8 cellular contexts compared by ENCODE assay signal in genomic region chr19:35030257-35031071, GRCh38. TPM values are rescaled to one million over a fixed set of nuclear protein-coding genes. Genes with fewer than 3 reads are reported as not detected.
DNase-seq lines count a peak whose midpoint lies in the region; ATAC-seq, FAIRE-seq and TF ChIP-seq lines count a peak whose summit lies in the region.

SCN1B (plus strand) TSS chr19:35030470; CDS start chr19:35030821, 351 bp downstream.

- H3K9me3 ChIP-seq in right atrium auricular region (no peaks in the 10 kb centered on the region), vagina (no peaks in the 10 kb centered on the region)

- intact Hi-C loops in vagina (cut with DNase I) = no loop called here

- TF ChIP-seq CTCF in right atrium auricular region (IDR thresholded peaks at IDR 0.05) (no peak), vagina (IDR thresholded peaks at IDR 0.05) (no peak)

- no peak for ATAC-seq in GM21723 (IDR thresholded peaks at IDR 0.05; ENCODE audit: unreplicated experiment)

- peak within 1 kb of the TSS; percentile 72 to 93 for H3K27ac ChIP-seq in right atrium auricular region
- no peak within 1 kb of the TSS for H3K27ac ChIP-seq in rectal smooth muscle tissue (ENCODE audit: low read depth, low read length)
- H3K27ac ChIP-seq in vagina = peak within 1 kb of the TSS; percentile 56

- H3K36me3 ChIP-seq in right atrium auricular region = peaks cover 37% of the 10 kb centered on the region
- H3K36me3 ChIP-seq in rectal smooth muscle tissue (ENCODE audit: control insufficient read depth, insufficient read depth, low read length) = peaks cover 7% of the 10 kb centered on the region
- H3K36me3 ChIP-seq in vagina = no peaks in the 10 kb centered on the region

- TF ChIP-seq POLR2A in H54 (IDR thresholded peaks at IDR 0.05; ENCODE audit: low read depth, low read length) = no peak
- TF ChIP-seq POLR2A in vagina (IDR thresholded peaks at IDR 0.05) = no peak

- DNase-seq in ACHN = peak; percentile 60
- peak; percentile 92 for DNase-seq in H54 (ENCODE audit: insufficient read length, low spot score)
- peak; percentile 24 for DNase-seq in T follicular helper cell (ENCODE audit: low read depth)
- DNase-seq in amniotic epithelial cell (ENCODE audit: low read depth) = peak; percentile 55
- DNase-seq in right atrium auricular region (ENCODE audit: low spot score) = no peak
- no peak for DNase-seq in vagina (ENCODE audit: extremely low spot score in 2 of 2)

- H3K4me1 ChIP-seq in right atrium auricular region (peaks cover 0 to 20% of the 10 kb centered on the region in 2 donors), rectal smooth muscle tissue (ENCODE audit: control insufficient read depth, insufficient read depth, low read length) (peaks cover 4% of the 10 kb centered on the region), vagina (peaks cover 14% of the 10 kb centered on the region)

- no peak for FAIRE-seq in H54 (lab: Jason Lieb, UNC)

- in situ Hi-C loops in ACHN (cut with HindIII; ENCODE audit: low pct_ligation_motif_present, low pct_unique_long_range_greater_than_20kb, low sequenced_read_pairs) = no loop called here

- H3K4me3 ChIP-seq in right atrium auricular region (peak within 1 kb of the TSS; percentile 60 to 66), rectal smooth muscle tissue (ENCODE audit: low read length) (peak within 1 kb of the TSS; percentile 55), vagina (peak within 1 kb of the TSS; percentile 47 to 86)

- H3K27me3 ChIP-seq in right atrium auricular region (no peaks in the 10 kb centered on the region), rectal smooth muscle tissue (ENCODE audit: control insufficient read depth, insufficient read depth, low read length) (no peaks in the 10 kb centered on the region), vagina (no peaks in the 10 kb centered on the region)

- no peak within 1 kb of the TSS for H3K9ac ChIP-seq in rectal smooth muscle tissue (ENCODE audit: low read length)

RNA-seq across cellular contexts. Expression of gene SCN1B, which starts in this region (rescaled TPM):
- total RNA-seq in right atrium auricular region = 100 to 1,000 TPM in 1 of 2 donors, 10 to 100 TPM in 1; 57.3 to 119 TPM
- total RNA-seq in vagina = 8.6 TPM

Comparison
In these comparisons a context has a peak if more than half of its experiments do, and no peak if none do; other contexts are left out.
1. DNase-seq: peak in ACHN (single experiment), H54 (single experiment), T follicular helper cell (single experiment) and amniotic epithelial cell (single experiment); none in right atrium auricular region (single experiment) and vagina (0 of 2).
2. Peak in every context shown above with its lines, with median percentiles within 50 percentile points of each other: H3K4me3 ChIP-seq.